30 cellular contexts compared by ENCODE assay signal in genomic region chr2:30731706-30732105, GRCh38.
"Had no signal": no experiment of that assay in that cellular context is flagged by ENCODE, and none has a peak within 500 bp of the region (broad histone marks: within the 10 kb centered on the region; RNA-seq: fewer than 3 reads in every experiment).

No MANE protein-coding gene starts in this region.

- H3K9me3 Mint-ChIP-seq: activated CD4-positive, alpha-beta memory T cell treated with anti-CD3 and anti-CD28 coated beads, Interleukin-2, amount 10 ng/mL, durations not matched to agents 7 days and 5 days; activated CD4-positive, alpha-beta T cell treated with anti-CD3 and anti-CD28 coated beads, Interleukin-2, amount 10 ng/mL, durations not matched to agents 7 days and 5 days; activated naive CD4-positive, alpha-beta T cell treated with anti-CD3 and anti-CD28 coated beads, Interleukin-2, amount 10 ng/mL, durations not matched to agents 7 days and 5 days; activated naive CD4-positive, alpha-beta T cell treated with anti-CD3 and anti-CD28 coated beads, Interleukin-2, amount 50 U/mL, for 72 hours; activated naive CD8-positive, alpha-beta T cell treated with anti-CD3 and anti-CD28 coated beads, Interleukin-2, amount 10 ng/mL, durations not matched to agents 7 days and 5 days; activated T-cell treated with anti-CD3 and anti-CD28 coated beads, Interleukin-2, amount 50 U/mL, for 24 hours; activated T-cell treated with anti-CD3 and anti-CD28 coated beads, Interleukin-2, amount 50 U/mL, for 72 hours; brain; dendritic cell treated with granulocyte-macrophage colony-stimulating factor and Interleukin-4, amounts not matched to agents 40 ng/mL and 50 ng/mL, for 4 days; WTC11 had no signal

- H3K27me3 Mint-ChIP-seq: activated naive CD8-positive, alpha-beta T cell treated with anti-CD3 and anti-CD28 coated beads, Interleukin-2, amount 10 ng/mL, durations not matched to agents 7 days and 5 days had no signal

- H3K27ac Mint-ChIP-seq: activated CD4-positive, alpha-beta memory T cell treated with anti-CD3 and anti-CD28 coated beads, Interleukin-2, amount 10 ng/mL, durations not matched to agents 7 days and 5 days; activated CD4-positive, alpha-beta T cell treated with anti-CD3 and anti-CD28 coated beads, Interleukin-2, amount 10 ng/mL, durations not matched to agents 7 days and 5 days; activated naive CD4-positive, alpha-beta T cell treated with anti-CD3 and anti-CD28 coated beads, Interleukin-2, amount 10 ng/mL, durations not matched to agents 7 days and 5 days; activated naive CD4-positive, alpha-beta T cell treated with anti-CD3 and anti-CD28 coated beads, Interleukin-2, amount 50 U/mL, for 72 hours; activated naive CD8-positive, alpha-beta T cell treated with anti-CD3 and anti-CD28 coated beads, Interleukin-2, amount 10 ng/mL, durations not matched to agents 7 days and 5 days; activated T-cell treated with anti-CD3 and anti-CD28 coated beads, Interleukin-2, amount 50 U/mL, for 24 hours; activated T-cell treated with anti-CD3 and anti-CD28 coated beads, Interleukin-2, amount 50 U/mL, for 72 hours; brain; dendritic cell treated with granulocyte-macrophage colony-stimulating factor and Interleukin-4, amounts not matched to agents 40 ng/mL and 50 ng/mL, for 4 days; WTC11 had no signal

- ATAC-seq: activated naive CD4-positive, alpha-beta T cell treated with anti-CD3 and anti-CD28 coated beads, Interleukin-2, amount 50 U/mL, for 72 hours; activated T-cell treated with anti-CD3 and anti-CD28 coated beads, Interleukin-2, amount 50 U/mL, for 72 hours; foreskin keratinocyte; gastrocnemius medialis; WTC11 had no signal

- H3K4me3 ChIP-seq: ascending aorta, breast epithelium, cardiac muscle cell, coronary artery, dorsolateral prefrontal cortex, esophagus muscularis mucosa, gastrocnemius medialis had no signal

- H3K27me3 ChIP-seq: ascending aorta, breast epithelium, gastrocnemius medialis had no signal

- H3K4me1 Mint-ChIP-seq: activated CD4-positive, alpha-beta memory T cell treated with anti-CD3 and anti-CD28 coated beads, Interleukin-2, amount 10 ng/mL, durations not matched to agents 7 days and 5 days; activated CD4-positive, alpha-beta T cell treated with anti-CD3 and anti-CD28 coated beads, Interleukin-2, amount 10 ng/mL, durations not matched to agents 7 days and 5 days; activated naive CD4-positive, alpha-beta T cell treated with anti-CD3 and anti-CD28 coated beads, Interleukin-2, amount 10 ng/mL, durations not matched to agents 7 days and 5 days; activated naive CD8-positive, alpha-beta T cell treated with anti-CD3 and anti-CD28 coated beads, Interleukin-2, amount 10 ng/mL, durations not matched to agents 7 days and 5 days had no signal

- H3K36me3 ChIP-seq: ascending aorta, breast epithelium, cardiac muscle cell, esophagus muscularis mucosa, gastrocnemius medialis had no signal

- H3K9me3 ChIP-seq: ascending aorta, breast epithelium, esophagus muscularis mucosa, gastrocnemius medialis had no signal

- H3K36me3 Mint-ChIP-seq: activated naive CD4-positive, alpha-beta T cell treated with anti-CD3 and anti-CD28 coated beads, Interleukin-2, amount 10 ng/mL, durations not matched to agents 7 days and 5 days; activated naive CD4-positive, alpha-beta T cell treated with anti-CD3 and anti-CD28 coated beads, Interleukin-2, amount 50 U/mL, for 72 hours; activated naive CD8-positive, alpha-beta T cell treated with anti-CD3 and anti-CD28 coated beads, Interleukin-2, amount 10 ng/mL, durations not matched to agents 7 days and 5 days; brain; WTC11 had no signal

- H3K4me1 ChIP-seq: ascending aorta, breast epithelium, esophagus muscularis mucosa, foreskin keratinocyte, gastrocnemius medialis had no signal

- H3K4me3 Mint-ChIP-seq: activated CD4-positive, alpha-beta memory T cell treated with anti-CD3 and anti-CD28 coated beads, Interleukin-2, amount 10 ng/mL, durations not matched to agents 7 days and 5 days; activated CD4-positive, alpha-beta T cell treated with anti-CD3 and anti-CD28 coated beads, Interleukin-2, amount 10 ng/mL, durations not matched to agents 7 days and 5 days; activated naive CD4-positive, alpha-beta T cell treated with anti-CD3 and anti-CD28 coated beads, Interleukin-2, amount 10 ng/mL, durations not matched to agents 7 days and 5 days; activated naive CD8-positive, alpha-beta T cell treated with anti-CD3 and anti-CD28 coated beads, Interleukin-2, amount 10 ng/mL, durations not matched to agents 7 days and 5 days; activated T-cell treated with anti-CD3 and anti-CD28 coated beads, Interleukin-2, amount 50 U/mL, for 24 hours; activated T-cell treated with anti-CD3 and anti-CD28 coated beads, Interleukin-2, amount 50 U/mL, for 72 hours; brain; dendritic cell treated with granulocyte-macrophage colony-stimulating factor and Interleukin-4, amounts not matched to agents 40 ng/mL and 50 ng/mL, for 4 days; WTC11 had no signal

- DNase-seq: activated CD4-positive, alpha-beta memory T cell treated with anti-CD3 and anti-CD28 coated beads, Interleukin-2, amount 10 ng/mL, durations not matched to agents 7 days and 5 days; activated CD4-positive, alpha-beta T cell treated with anti-CD3 and anti-CD28 coated beads for 1 hour; activated CD4-positive, alpha-beta T cell treated with anti-CD3 and anti-CD28 coated beads for 4 hours; activated CD4-positive, alpha-beta T cell treated with anti-CD3 and anti-CD28 coated beads, Interleukin-2, amount 10 ng/mL, durations not matched to agents 7 days and 5 days; activated CD4-positive, alpha-beta T cell treated with anti-CD3 and anti-CD28 coated beads, Interleukin-2, amount 50 U/mL, for 4 hours; activated CD8-positive, alpha-beta memory T cell treated with anti-CD3 and anti-CD28 coated beads, Interleukin-2, amount 50 U/mL, for 48 hours; activated gamma-delta T cell; activated naive CD4-positive, alpha-beta T cell; activated naive CD4-positive, alpha-beta T cell treated with anti-CD3 and anti-CD28 coated beads, Interleukin-2, amount 10 ng/mL, durations not matched to agents 7 days and 5 days; activated naive CD8-positive, alpha-beta T cell treated with anti-CD3 and anti-CD28 coated beads, Interleukin-2, amount 10 ng/mL, durations not matched to agents 7 days and 5 days; activated T-cell treated with anti-CD3 and anti-CD28 coated beads for 4 hours; activated T-cell treated with anti-CD3 and anti-CD28 coated beads, Interleukin-2, amount 50 U/mL, for 24 hours; activated T-cell treated with anti-CD3 and anti-CD28 coated beads, Interleukin-2, amount 50 U/mL, for 72 hours; central memory CD4-positive, alpha-beta T cell; cerebellar nuclear complex; dorsolateral prefrontal cortex; effector memory CD4-positive, alpha-beta T cell; erythroblast; foreskin keratinocyte; gastrocnemius medialis; T-helper 2 cell had no signal

- H3K27ac ChIP-seq: ascending aorta, breast epithelium, cardiac muscle cell, coronary artery, dorsolateral prefrontal cortex, esophagus muscularis mucosa, foreskin keratinocyte, gastrocnemius medialis had no signal
